18 cellular contexts compared by ENCODE assay signal in genomic region chr2:171491292-171491691, GRCh38.
"Had no signal": no experiment of that assay in that cellular context is flagged by ENCODE, and none has a peak within 500 bp of the region (broad histone marks: within the 10 kb centered on the region; RNA-seq: fewer than 3 reads in every experiment).

No MANE protein-coding gene starts in this region.

- H3K4me3 Mint-ChIP-seq: activated T-cell treated with anti-CD3 and anti-CD28 coated beads, Interleukin-2, amount 50 U/mL, for 72 hours had no signal

- H3K27me3 ChIP-seq: adrenal gland, esophagus squamous epithelium, hepatocyte, right atrium auricular region, tibial nerve, uterus had no signal

- H3K9me3 ChIP-seq: adrenal gland, esophagus squamous epithelium, tibial nerve, uterus had no signal

- H3K27ac Mint-ChIP-seq: activated naive CD4-positive, alpha-beta T cell treated with anti-CD3 and anti-CD28 coated beads, Interleukin-2, amount 50 U/mL, for 72 hours; activated T-cell treated with anti-CD3 and anti-CD28 coated beads, Interleukin-2, amount 50 U/mL, for 72 hours; progenitor cell of endocrine pancreas had no signal

- H3K27me3 Mint-ChIP-seq: progenitor cell of endocrine pancreas had no signal

- H3K36me3 ChIP-seq: adrenal gland, right atrium auricular region, uterus had no signal

- H3K4me2 ChIP-seq: hepatocyte had no signal

- DNase-seq: activated CD4-positive, alpha-beta T cell treated with anti-CD3 and anti-CD28 coated beads, Interleukin-2, amount 50 U/mL, for 4 hours; activated gamma-delta T cell; activated T-cell treated with anti-CD3 and anti-CD28 coated beads, Interleukin-2, amount 50 U/mL, for 72 hours; effector CD4-positive, alpha-beta T cell; esophagus squamous epithelium; midbrain; stimulated activated CD4-positive, alpha-beta T cell treated with anti-CD3 and anti-CD28 coated beads, Interleukin-2, amount 100 ng/mL, for 24 hours; stimulated activated naive CD8-positive, alpha-beta T cell treated with anti-CD3 and anti-CD28 coated beads, Interleukin-15, Interleukin-2, amounts not matched to agents 100 U/mL and 50 U/mL, for 24 hours; T-helper 2 cell; uterus had no signal

- H3K79me2 ChIP-seq: hepatocyte had no signal

- H2AFZ ChIP-seq: hepatocyte had no signal

- H3K4me3 ChIP-seq: adrenal gland, esophagus squamous epithelium, hepatocyte, lung, right atrium auricular region, tibial nerve, uterus had no signal

- ATAC-seq: activated naive CD4-positive, alpha-beta T cell treated with anti-CD3 and anti-CD28 coated beads, Interleukin-2, amount 50 U/mL, for 72 hours; activated T-cell treated with anti-CD3 and anti-CD28 coated beads, Interleukin-2, amount 50 U/mL, for 72 hours; stimulated activated naive CD8-positive, alpha-beta T cell treated with anti-CD3 and anti-CD28 coated beads, Interleukin-15, Interleukin-2, amounts not matched to agents 100 U/mL and 50 U/mL, for 24 hours had no signal

- H3K27ac ChIP-seq: adrenal gland, esophagus squamous epithelium, hepatocyte, right atrium auricular region, tibial nerve, uterus, VCaP had no signal

- H3K4me1 ChIP-seq: esophagus squamous epithelium, right atrium auricular region, tibial nerve, uterus had no signal
